In genomic region chr13:26590379-26590778, GRCh38 we compare ENCODE assay signal across 18 cellular contexts. TPM values are rescaled to one million over a fixed set of nuclear protein-coding genes. Genes with fewer than 3 reads are reported as not detected.
A peak's percentile ranks its signal among the peaks of the same experiment; 100 is the strongest.
DNase-seq lines count a peak whose midpoint lies in the region; ATAC-seq, FAIRE-seq and TF ChIP-seq lines count a peak whose summit lies in the region.
"Had no signal": no experiment of that assay in that cellular context is flagged by ENCODE, and none has a peak within 500 bp of the region (broad histone marks: within the 10 kb centered on the region; RNA-seq: fewer than 3 reads in every experiment).

No MANE protein-coding gene starts in this region.

- H3K4me2 ChIP-seq in astrocyte (ENCODE audit: low read length) (peak overlapping the region; percentile 79), endothelial cell of umbilical vein (ENCODE audit: insufficient read depth, low read length) (peak overlapping the region; percentile 92), HepG2 (ENCODE audit: low read depth, low read length) (peak overlapping the region; percentile 3; the same call in 1 of the 2 replicates)

- in situ Hi-C loops in HepG2 (cut with HindIII; ENCODE audit: extremely low pct_ligation_motif_present, low pct_unique_long_range_greater_than_20kb): no loop called here

- H3K27ac ChIP-seq in astrocyte (ENCODE audit: low read depth, low read length): no peak overlapping the region
- peak overlapping the region; percentile 87 for H3K27ac ChIP-seq in endothelial cell of umbilical vein (ENCODE audit: insufficient read depth, low read depth, low read length)
- H3K27ac ChIP-seq in HepG2 (ENCODE audit: extremely low read length, insufficient read depth, low read length): no peak overlapping the region
- no peak overlapping the region for H3K27ac ChIP-seq in body of pancreas

- BruUV-seq in endothelial cell of umbilical vein (replicated peaks; lab: Mats Ljungman, UMichigan) (TSS peak; percentile 92), HepG2 (replicated peaks; lab: Mats Ljungman, UMichigan) (no TSS peak)

- H3K4me3 ChIP-seq in astrocyte (ENCODE audit: insufficient read depth, low read depth, low read length): no peak overlapping the region
- peak overlapping the region in 2 of 3 experiments; percentile 26 to 52 for H3K4me3 ChIP-seq in endothelial cell of umbilical vein (replicated peaks in 1 of 3; ENCODE audit: insufficient read depth in 1 of 3, low read depth in 1 of 3, low read length in 3 of 3)
- H3K4me3 ChIP-seq in HepG2 (replicated peaks in 1 of 3; ENCODE audit: insufficient read depth in 1 of 3, low read depth in 2 of 3, low read length in 3 of 3): no peak overlapping the region
- H3K4me3 ChIP-seq in body of pancreas: no peak overlapping the region
- H3K4me3 ChIP-seq: HAP-1 had no signal

- H4K20me1 ChIP-seq in astrocyte (ENCODE audit: insufficient read depth, low read length): peaks cover 20% of the 10 kb centered on the region
- no peaks in the 10 kb centered on the region for H4K20me1 ChIP-seq in endothelial cell of umbilical vein (replicated peaks; ENCODE audit: control insufficient read depth, extremely low read depth, insufficient read depth, low read length)
- 0 out of 2 replicates have a peak, but pooled peaks cover 11% of the 10 kb centered on the region for H4K20me1 ChIP-seq in HepG2 (ENCODE audit: insufficient read depth, low read length)

- ATAC-seq in HepG2: peak; percentile 37; the same call in 2 of the 3 replicates
- no peak for ATAC-seq in body of pancreas
- no peak for ATAC-seq in HG03095 (IDR thresholded peaks at IDR 0.05; ENCODE audit: unreplicated experiment)

- H2AFZ ChIP-seq in astrocyte (ENCODE audit: low read depth, low read length): no peak overlapping the region
- H2AFZ ChIP-seq in endothelial cell of umbilical vein (ENCODE audit: low read depth, low read length): no peak overlapping the region
- no peak overlapping the region for H2AFZ ChIP-seq in HepG2 (ENCODE audit: low read length)

- H3K36me3 ChIP-seq in astrocyte (ENCODE audit: insufficient read depth, low read length): no peaks in the 10 kb centered on the region
- no peaks in the 10 kb centered on the region for H3K36me3 ChIP-seq in endothelial cell of umbilical vein (ENCODE audit: control insufficient read depth in 2 of 2, extremely low read depth in 1 of 2, insufficient read depth in 2 of 2, low read length in 2 of 2)
- no peaks in the 10 kb centered on the region for H3K36me3 ChIP-seq in HepG2 (replicated peaks in 1 of 2; ENCODE audit: control insufficient read depth in 1 of 2, insufficient read depth in 2 of 2, low read length in 2 of 2)
- no peaks in the 10 kb centered on the region for H3K36me3 ChIP-seq in body of pancreas (replicated peaks in 1 of 2; ENCODE audit: insufficient read depth in 1 of 2, low read depth in 2 of 2)
- H3K36me3 ChIP-seq: HAP-1 had no signal

- POLR2A ChIA-PET in endothelial cell of umbilical vein (lab: Charles Lee) (no interaction called here), HepG2 (lab: Yijun Ruan, JAX) (no interaction called here)

- H3K9me3 ChIP-seq in astrocyte (ENCODE audit: insufficient read depth, low read depth, low read length): no peaks in the 10 kb centered on the region
- no peaks in the 10 kb centered on the region for H3K9me3 ChIP-seq in endothelial cell of umbilical vein (replicated peaks; ENCODE audit: control insufficient read depth, insufficient read depth, low read length)
- no peaks in the 10 kb centered on the region for H3K9me3 ChIP-seq in HepG2 (ENCODE audit: low read length)
- H3K9me3 ChIP-seq in body of pancreas: peaks cover 0 to under 1% (median 0%) of the 10 kb centered on the region in 3 donors
- H3K9me3 ChIP-seq: HAP-1 had no signal

- TF ChIP-seq POLR2A in endothelial cell of umbilical vein (IDR thresholded peaks at IDR 0.05; ENCODE audit: low read depth, low read length) (no peak), HepG2 (IDR thresholded peaks at IDR 0.05; ENCODE audit: insufficient read depth in 1 of 2, low read depth in 2 of 2, low read length in 2 of 2) (no peak), body of pancreas (IDR thresholded peaks at IDR 0.05) (no peak)

- no peak for TF ChIP-seq EP300 in HepG2 (IDR thresholded peaks at IDR 0.05; ENCODE audit: low read depth in 2 of 2, low read length in 2 of 2)
- no peak for TF ChIP-seq EP300 in HepG2 (CRISPR knock-in tag; IDR thresholded peaks at IDR 0.05; ENCODE audit: borderline replicate concordance)

- no peak overlapping the region for H3K27ac Mint-ChIP-seq in astrocyte (ENCODE audit: unreplicated experiment)
- no peak overlapping the region for H3K27ac Mint-ChIP-seq in mesothelial cell of epicardium
- H3K27ac Mint-ChIP-seq: CD4-positive, alpha-beta memory T cell; HFFc6 had no signal

- no peak for FAIRE-seq in astrocyte (lab: Jason Lieb, UNC)
- FAIRE-seq in endothelial cell of umbilical vein (lab: Jason Lieb, UNC): no peak
- no peak for FAIRE-seq in HepG2 (lab: Jason Lieb, UNC)
- FAIRE-seq in RCC 7860 (lab: Jason Lieb, UNC): no peak
- FAIRE-seq: G401.6, GM12892, H54 had no signal

- H3K9ac ChIP-seq in astrocyte (ENCODE audit: low read length): no peak overlapping the region
- H3K9ac ChIP-seq in endothelial cell of umbilical vein (replicated peaks; ENCODE audit: extremely low read depth, insufficient read depth, low read length): peak overlapping the region; percentile 70
- H3K9ac ChIP-seq in HepG2 (ENCODE audit: insufficient read depth, low read depth, low read length): no peak overlapping the region

- H3K4me1 ChIP-seq in astrocyte (ENCODE audit: insufficient read depth, low read length) (peaks cover 10% of the 10 kb centered on the region), endothelial cell of umbilical vein (ENCODE audit: control insufficient read depth, extremely low read depth, insufficient read depth, low read length) (peaks cover 64% of the 10 kb centered on the region), HepG2 (ENCODE audit: insufficient read depth, low read length) (peaks cover 56% of the 10 kb centered on the region), body of pancreas (no peaks in the 10 kb centered on the region)

- intact Hi-C loops in endothelial cell of umbilical vein (cut with micrococcal nuclease) (no loop called here), HepG2 (cut with micrococcal nuclease; ENCODE audit: unreplicated experiment) (no loop called here), body of pancreas (cut with DNase I) (no loop called here)

- peaks cover 24% of the 10 kb centered on the region for H3K4me1 Mint-ChIP-seq in astrocyte (ENCODE audit: low read depth, unreplicated experiment)
- H3K4me1 Mint-ChIP-seq in mesothelial cell of epicardium: peaks cover 14% of the 10 kb centered on the region
- H3K4me1 Mint-ChIP-seq: CD4-positive, alpha-beta memory T cell had no signal

- H3K4me3 Mint-ChIP-seq in astrocyte (ENCODE audit: unreplicated experiment) (no peak overlapping the region), mesothelial cell of epicardium (no peak overlapping the region)
- H3K4me3 Mint-ChIP-seq: CD4-positive, alpha-beta memory T cell; HFFc6 had no signal

- H3K79me2 ChIP-seq in astrocyte (ENCODE audit: insufficient read depth, low read length) (peaks cover 57% of the 10 kb centered on the region), endothelial cell of umbilical vein (ENCODE audit: control insufficient read depth, insufficient read depth, low read length) (peaks cover 81% of the 10 kb centered on the region), HepG2 (ENCODE audit: insufficient read depth, low read length) (peaks cover 57% of the 10 kb centered on the region)

- no peak for TF ChIP-seq RAD21 in HepG2 (CRISPR knock-in tag; IDR thresholded peaks at IDR 0.05)

- H3K9me1 ChIP-seq in endothelial cell of umbilical vein (replicated peaks; ENCODE audit: control insufficient read depth, extremely low read depth, insufficient read depth, low read length): no peaks in the 10 kb centered on the region

- dilution Hi-C loops in endothelial cell of umbilical vein (cut with MboI; ENCODE audit: extremely low pct_ligation_motif_present, low sequenced_read_pairs): no loop called here

- H3K27me3 Mint-ChIP-seq in astrocyte (ENCODE audit: low read depth, unreplicated experiment) (no peaks in the 10 kb centered on the region), mesothelial cell of epicardium (ENCODE audit: low read depth) (no peaks in the 10 kb centered on the region)

- no peaks in the 10 kb centered on the region for H3K36me3 Mint-ChIP-seq in astrocyte (ENCODE audit: low read depth, unreplicated experiment)
- H3K36me3 Mint-ChIP-seq in mesothelial cell of epicardium: peaks cover 10% of the 10 kb centered on the region
- H3K36me3 Mint-ChIP-seq: CD4-positive, alpha-beta memory T cell had no signal

- no peak for DNase-seq in astrocyte (ENCODE audit: low read depth)
- DNase-seq in endothelial cell of umbilical vein (ENCODE audit: low read depth, low spot score): peak; percentile 28
- DNase-seq in HepG2 (ENCODE audit: low spot score): no peak
- no peak for DNase-seq in mesothelial cell of epicardium (ENCODE audit: low spot score in 2 of 2, unreplicated experiment in 2 of 2)
- no peak for DNase-seq in RCC 7860 (ENCODE audit: low spot score)
- no peak for DNase-seq in body of pancreas
- DNase-seq: Calu3; CD4-positive, alpha-beta memory T cell; COR-L47; DMS153; DND-41; GOT3; HFFc6 had no signal

- H3K27me3 ChIP-seq in astrocyte (ENCODE audit: insufficient read depth, low read length): no peaks in the 10 kb centered on the region
- H3K27me3 ChIP-seq in endothelial cell of umbilical vein (ENCODE audit: control insufficient read depth in 2 of 2, insufficient read depth in 2 of 2, low read length in 2 of 2): no peaks in the 10 kb centered on the region
- H3K27me3 ChIP-seq in HepG2 (ENCODE audit: control insufficient read depth in 1 of 2, insufficient read depth in 2 of 2, low read length in 2 of 2): no peaks in the 10 kb centered on the region
- no peaks in the 10 kb centered on the region for H3K27me3 ChIP-seq in body of pancreas

- WGBS in HepG2 (ENCODE audit: low lambda C conversion rate): 19% methylated on average over 2 of the region's 2 CpGs
- WGBS in body of pancreas, 2 donors: 78 to 80% methylated on average over 2 of the region's 2 CpGs

- CTCF ChIA-PET in endothelial cell of umbilical vein (lab: Charles Lee): interaction anchor here (0.6 to 4.4 kb wide), 8 partner anchors 9 to 406 kb away, joined by 3 to 33 read pairs (median 7); partner anchors contain the start of gene WASF3
- CTCF ChIA-PET in HepG2 (lab: Yijun Ruan, JAX; ENCODE audit: low intra/inter-chr PET ratio, low total read pairs): no interaction called here

- TF ChIP-seq CTCF in astrocyte (IDR thresholded peaks at IDR 0.05; ENCODE audit: insufficient read depth, low read depth, low read length): no peak
- TF ChIP-seq CTCF in endothelial cell of umbilical vein (IDR thresholded peaks at IDR 0.05; ENCODE audit: extremely low read depth in 1 of 2, insufficient read depth in 1 of 2, low read depth in 1 of 2, low read length in 2 of 2): no peak
- TF ChIP-seq CTCF in HepG2 (CRISPR knock-in tag; IDR thresholded peaks at IDR 0.05): no peak
- TF ChIP-seq CTCF in mesothelial cell of epicardium (IDR thresholded peaks at IDR 0.05; ENCODE audit: unreplicated experiment): no peak
- no peak for TF ChIP-seq CTCF in body of pancreas (IDR thresholded peaks at IDR 0.05)

- H3K9me3 Mint-ChIP-seq in astrocyte (ENCODE audit: unreplicated experiment) (no peaks in the 10 kb centered on the region), mesothelial cell of epicardium (peaks cover 11% of the 10 kb centered on the region)
- H3K9me3 Mint-ChIP-seq: HFFc6 had no signal

RNA-seq across cellular contexts. Expression of gene WASF3, which starts 32.9 kb away (rescaled TPM):
- total RNA-seq in astrocyte: 19.7 and 25.8 TPM in 2 replicates
- total RNA-seq in endothelial cell of umbilical vein: 29.7 and 32.4 TPM in 2 replicates
- 16.5 and 18.5 TPM in 2 replicates for polyA plus RNA-seq in endothelial cell of umbilical vein
- 19.5 and 21.6 TPM in 2 replicates for polyA plus RNA-seq in endothelial cell of umbilical vein (2011; cell fraction: cytosol; rRNA removed)
- 39.8 and 48.9 TPM in 2 replicates for polyA plus RNA-seq in endothelial cell of umbilical vein (2011; cell fraction: nucleus; rRNA removed)
- polyA plus RNA-seq in endothelial cell of umbilical vein (2012): 25.4 and 33.4 TPM in 2 replicates
- polyA minus RNA-seq in endothelial cell of umbilical vein: 20.6 and 21.0 TPM in 2 replicates
- not detected for polyA minus RNA-seq in endothelial cell of umbilical vein (2011; cell fraction: cytosol; rRNA and poly(A)+ RNA removed)
- 15.0 and 17.3 TPM in 2 replicates for polyA minus RNA-seq in endothelial cell of umbilical vein (2011; cell fraction: nucleus; rRNA and poly(A)+ RNA removed)
- total RNA-seq in HepG2 (2016; rRNA removed; fragmentation: Illumina TruSeq; extraction: Trizol): 10.4 and 13.3 TPM in 2 replicates
- total RNA-seq in HepG2 (2016; cell fraction: cytosol; rRNA removed; fragmentation: Illumina TruSeq; extraction: Trizol; ENCODE audit: low read depth): 2.9 and 3.0 TPM in 2 replicates
- 10.6 and 10.8 TPM in 2 replicates for total RNA-seq in HepG2 (2016; cell fraction: insoluble cytoplasmic fraction; rRNA removed; fragmentation: Illumina TruSeq; extraction: Trizol)
- 17.8 and 19.7 TPM in 2 replicates for total RNA-seq in HepG2 (2016; cell fraction: membrane; rRNA removed; fragmentation: Illumina TruSeq; extraction: Trizol)
- 8.8 and 10.1 TPM in 2 replicates for total RNA-seq in HepG2 (2016; cell fraction: nucleus; rRNA removed; fragmentation: Illumina TruSeq; extraction: Trizol)
- 12.1 and 17.2 TPM in 2 replicates for polyA plus RNA-seq in HepG2 (2011; rRNA removed)
- 7.4 and 8.4 TPM in 2 replicates for polyA plus RNA-seq in HepG2 (2011; cell fraction: cytosol; rRNA removed)
- 8.3 and 8.8 TPM in 2 replicates for polyA plus RNA-seq in HepG2 (2011; cell fraction: nucleus; rRNA removed)
- 9.8 and 11.3 TPM in 2 replicates for polyA plus RNA-seq in HepG2 (2012)
- 2.2 and 2.4 TPM in 2 replicates for polyA plus RNA-seq in HepG2 (2016; cell fraction: cytosol; fragmentation: Illumina TruSeq; extraction: Trizol; ENCODE audit: low read depth)
- 12.6 and 14.8 TPM in 2 replicates for polyA plus RNA-seq in HepG2 (2016; cell fraction: insoluble cytoplasmic fraction; fragmentation: Illumina TruSeq; extraction: Trizol; ENCODE audit: low read depth)
- 12.2 and 13.4 TPM in 2 replicates for polyA plus RNA-seq in HepG2 (2016; cell fraction: membrane; fragmentation: Illumina TruSeq; extraction: Trizol; ENCODE audit: low read depth)
- polyA plus RNA-seq in HepG2 (2016; cell fraction: nucleus; fragmentation: Illumina TruSeq; extraction: Trizol; ENCODE audit: insufficient read depth, low read depth): 13.2 and 13.7 TPM in 2 replicates
- polyA minus RNA-seq in HepG2 (2011; rRNA and poly(A)+ RNA removed; ENCODE audit: low replicate concordance): 12.1 TPM in 1 of 2 replicates, not detected in the other
- 7.7 and 8.0 TPM in 2 replicates for polyA minus RNA-seq in HepG2 (2011; cell fraction: cytosol; rRNA and poly(A)+ RNA removed)
- 6.6 and 7.0 TPM in 2 replicates for polyA minus RNA-seq in HepG2 (2011; cell fraction: nucleus; rRNA and poly(A)+ RNA removed)
- total RNA-seq in mesothelial cell of epicardium: 18.0 to 19.4 TPM (median 18.9 TPM) in 3 replicates
- 10 to 100 TPM in 1 of 2 donors, 1 to 10 TPM in 1; 6.0 to 13.2 TPM for total RNA-seq in body of pancreas
- total RNA-seq: CD4-positive, alpha-beta memory T cell had no signal
- polyA plus RNA-seq: CD4-positive, alpha-beta memory T cell had no signal

Comparison
In these comparisons a context has a peak if more than half of its experiments do, and no peak if none do; other contexts are left out.
1. H3K4me2 ChIP-seq: peak in every context shown above with its lines; median percentile 92 in endothelial cell of umbilical vein; 79 in astrocyte; 3 in HepG2.
2. H3K4me3 ChIP-seq: peak in endothelial cell of umbilical vein (2 of 3); none in astrocyte (single experiment), HepG2 (0 of 3) and body of pancreas (0 of 2).